Comparison of ENCODE assay signal across 2 cellular contexts in the genomic region with DNA sequence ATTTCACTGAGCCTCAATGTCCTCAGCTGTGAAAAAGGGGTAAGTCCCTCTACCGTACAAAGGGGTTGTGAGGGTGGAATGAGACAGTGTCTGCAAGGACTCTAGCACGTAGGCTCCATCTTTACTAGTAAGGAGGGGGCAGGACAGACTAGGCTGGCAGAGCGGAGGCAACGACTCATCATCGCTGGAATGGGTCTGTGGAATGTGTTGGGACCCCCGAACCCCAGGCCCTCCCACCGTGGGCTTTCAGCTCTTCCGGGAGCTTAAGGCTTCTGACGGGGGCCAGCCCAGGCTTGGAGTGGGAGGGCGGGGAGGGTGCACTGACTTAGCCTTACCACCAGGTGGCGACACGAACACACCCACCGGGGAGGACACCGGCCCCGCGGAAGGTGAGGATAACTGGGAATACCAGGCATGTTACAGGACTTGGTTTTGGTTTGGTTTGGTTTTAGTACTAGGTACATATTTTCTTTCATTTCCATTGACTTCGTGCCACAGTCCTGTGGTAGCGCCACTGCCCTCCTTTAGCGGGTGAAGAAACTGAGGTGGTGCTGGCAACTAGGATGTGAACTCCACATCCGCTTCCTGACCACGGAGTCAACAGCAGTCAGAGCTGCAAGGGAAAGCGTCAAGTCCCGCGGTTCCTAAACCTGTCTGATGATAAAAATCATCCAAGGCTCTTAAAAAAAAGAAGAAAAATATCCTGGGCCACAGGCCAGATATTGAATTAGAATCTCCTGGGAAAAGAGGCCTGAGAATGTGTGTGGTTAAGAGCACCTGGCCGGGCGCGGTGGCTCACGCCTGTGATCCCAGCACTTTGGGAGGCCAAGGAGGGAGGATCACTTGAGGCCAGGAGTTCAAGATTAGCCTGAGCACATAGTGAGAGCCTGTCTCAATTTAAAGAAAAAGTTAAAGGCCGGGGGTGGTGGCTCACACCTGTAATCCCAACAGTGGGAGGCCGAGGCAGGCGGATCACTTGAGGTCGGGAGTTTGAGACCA.
TF ChIP-seq lines count a peak whose summit lies in the region.

No MANE protein-coding gene starts in this region.

TF ChIP-seq in GM12891, 5 proteins besides CTCF, POLR2A, EP300 and RAD21:
- TF ChIP-seq TAF1 (IDR thresholded peaks at IDR 0.05; ENCODE audit: low read depth, low read length), result no peak
- peak; percentile 30; the same call in 1 of the 2 replicates for TF ChIP-seq POU2F2 (IDR thresholded peaks at IDR 0.05; ENCODE audit: low read depth, low read length)
- no peak for TF ChIP-seq PAX5 (IDR thresholded peaks at IDR 0.05; ENCODE audit: insufficient read depth, low read length, severe bottlenecking)
- TF ChIP-seq SPI1 (IDR thresholded peaks at IDR 0.05; ENCODE audit: low read depth, low read length), result no peak
- no peak for TF ChIP-seq POLR2AphosphoS5 (IDR thresholded peaks at IDR 0.05; ENCODE audit: low read depth, low read length)

TF ChIP-seq in K562, 482 proteins besides CTCF, POLR2A, EP300 and RAD21 (continues in another document):
- no peak for TF ChIP-seq ZNF707 (CRISPR knock-in tag; conservative IDR thresholded peaks at IDR 0.05)
- TF ChIP-seq, protein P1, sequence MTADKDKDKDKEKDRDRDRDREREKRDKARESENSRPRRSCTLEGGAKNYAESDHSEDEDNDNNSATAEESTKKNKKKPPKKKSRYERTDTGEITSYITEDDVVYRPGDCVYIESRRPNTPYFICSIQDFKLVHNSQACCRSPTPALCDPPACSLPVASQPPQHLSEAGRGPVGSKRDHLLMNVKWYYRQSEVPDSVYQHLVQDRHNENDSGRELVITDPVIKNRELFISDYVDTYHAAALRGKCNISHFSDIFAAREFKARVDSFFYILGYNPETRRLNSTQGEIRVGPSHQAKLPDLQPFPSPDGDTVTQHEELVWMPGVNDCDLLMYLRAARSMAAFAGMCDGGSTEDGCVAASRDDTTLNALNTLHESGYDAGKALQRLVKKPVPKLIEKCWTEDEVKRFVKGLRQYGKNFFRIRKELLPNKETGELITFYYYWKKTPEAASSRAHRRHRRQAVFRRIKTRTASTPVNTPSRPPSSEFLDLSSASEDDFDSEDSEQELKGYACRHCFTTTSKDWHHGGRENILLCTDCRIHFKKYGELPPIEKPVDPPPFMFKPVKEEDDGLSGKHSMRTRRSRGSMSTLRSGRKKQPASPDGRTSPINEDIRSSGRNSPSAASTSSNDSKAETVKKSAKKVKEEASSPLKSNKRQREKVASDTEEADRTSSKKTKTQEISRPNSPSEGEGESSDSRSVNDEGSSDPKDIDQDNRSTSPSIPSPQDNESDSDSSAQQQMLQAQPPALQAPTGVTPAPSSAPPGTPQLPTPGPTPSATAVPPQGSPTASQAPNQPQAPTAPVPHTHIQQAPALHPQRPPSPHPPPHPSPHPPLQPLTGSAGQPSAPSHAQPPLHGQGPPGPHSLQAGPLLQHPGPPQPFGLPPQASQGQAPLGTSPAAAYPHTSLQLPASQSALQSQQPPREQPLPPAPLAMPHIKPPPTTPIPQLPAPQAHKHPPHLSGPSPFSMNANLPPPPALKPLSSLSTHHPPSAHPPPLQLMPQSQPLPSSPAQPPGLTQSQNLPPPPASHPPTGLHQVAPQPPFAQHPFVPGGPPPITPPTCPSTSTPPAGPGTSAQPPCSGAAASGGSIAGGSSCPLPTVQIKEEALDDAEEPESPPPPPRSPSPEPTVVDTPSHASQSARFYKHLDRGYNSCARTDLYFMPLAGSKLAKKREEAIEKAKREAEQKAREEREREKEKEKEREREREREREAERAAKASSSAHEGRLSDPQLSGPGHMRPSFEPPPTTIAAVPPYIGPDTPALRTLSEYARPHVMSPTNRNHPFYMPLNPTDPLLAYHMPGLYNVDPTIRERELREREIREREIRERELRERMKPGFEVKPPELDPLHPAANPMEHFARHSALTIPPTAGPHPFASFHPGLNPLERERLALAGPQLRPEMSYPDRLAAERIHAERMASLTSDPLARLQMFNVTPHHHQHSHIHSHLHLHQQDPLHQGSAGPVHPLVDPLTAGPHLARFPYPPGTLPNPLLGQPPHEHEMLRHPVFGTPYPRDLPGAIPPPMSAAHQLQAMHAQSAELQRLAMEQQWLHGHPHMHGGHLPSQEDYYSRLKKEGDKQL (CRISPR knock-in tag; IDR thresholded peaks at IDR 0.05; ENCODE audit: borderline replicate concordance), result no peak
- TF ChIP-seq ZNF263 (CRISPR knock-in tag; IDR thresholded peaks at IDR 0.05; ENCODE audit: borderline replicate concordance), result no peak
- TF ChIP-seq, protein P2, sequence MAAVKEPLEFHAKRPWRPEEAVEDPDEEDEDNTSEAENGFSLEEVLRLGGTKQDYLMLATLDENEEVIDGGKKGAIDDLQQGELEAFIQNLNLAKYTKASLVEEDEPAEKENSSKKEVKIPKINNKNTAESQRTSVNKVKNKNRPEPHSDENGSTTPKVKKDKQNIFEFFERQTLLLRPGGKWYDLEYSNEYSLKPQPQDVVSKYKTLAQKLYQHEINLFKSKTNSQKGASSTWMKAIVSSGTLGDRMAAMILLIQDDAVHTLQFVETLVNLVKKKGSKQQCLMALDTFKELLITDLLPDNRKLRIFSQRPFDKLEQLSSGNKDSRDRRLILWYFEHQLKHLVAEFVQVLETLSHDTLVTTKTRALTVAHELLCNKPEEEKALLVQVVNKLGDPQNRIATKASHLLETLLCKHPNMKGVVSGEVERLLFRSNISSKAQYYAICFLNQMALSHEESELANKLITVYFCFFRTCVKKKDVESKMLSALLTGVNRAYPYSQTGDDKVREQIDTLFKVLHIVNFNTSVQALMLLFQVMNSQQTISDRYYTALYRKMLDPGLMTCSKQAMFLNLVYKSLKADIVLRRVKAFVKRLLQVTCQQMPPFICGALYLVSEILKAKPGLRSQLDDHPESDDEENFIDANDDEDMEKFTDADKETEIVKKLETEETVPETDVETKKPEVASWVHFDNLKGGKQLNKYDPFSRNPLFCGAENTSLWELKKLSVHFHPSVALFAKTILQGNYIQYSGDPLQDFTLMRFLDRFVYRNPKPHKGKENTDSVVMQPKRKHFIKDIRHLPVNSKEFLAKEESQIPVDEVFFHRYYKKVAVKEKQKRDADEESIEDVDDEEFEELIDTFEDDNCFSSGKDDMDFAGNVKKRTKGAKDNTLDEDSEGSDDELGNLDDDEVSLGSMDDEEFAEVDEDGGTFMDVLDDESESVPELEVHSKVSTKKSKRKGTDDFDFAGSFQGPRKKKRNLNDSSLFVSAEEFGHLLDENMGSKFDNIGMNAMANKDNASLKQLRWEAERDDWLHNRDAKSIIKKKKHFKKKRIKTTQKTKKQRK (IDR thresholded peaks at IDR 0.05; ENCODE audit: borderline replicate concordance, low read depth, low read length), result no peak
- TF ChIP-seq NR4A1 (CRISPR knock-in tag; IDR thresholded peaks at IDR 0.05), result no peak
- no peak for TF ChIP-seq NR4A1 (tag; IDR thresholded peaks at IDR 0.05)
- TF ChIP-seq KDM5B (IDR thresholded peaks at IDR 0.05; ENCODE audit: insufficient replicate concordance, low read depth, low read length), result no peak
- TF ChIP-seq TARDBP (IDR thresholded peaks at IDR 0.05), result no peak
- TF ChIP-seq CEBPB (tag; IDR thresholded peaks at IDR 0.05), result no peak
- TF ChIP-seq ZC3H11A (IDR thresholded peaks at IDR 0.05; ENCODE audit: low read depth, low read length), result no peak
- no peak for TF ChIP-seq SNAPC5 (CRISPR knock-in tag; IDR thresholded peaks at IDR 0.05)
- peak; percentile 54 to 82 for TF ChIP-seq MAZ (CRISPR knock-in tag; conservative IDR thresholded peaks at IDR 0.05 in 1 of 2, IDR thresholded peaks at IDR 0.05 in 1 of 2)
- TF ChIP-seq, protein P3, sequence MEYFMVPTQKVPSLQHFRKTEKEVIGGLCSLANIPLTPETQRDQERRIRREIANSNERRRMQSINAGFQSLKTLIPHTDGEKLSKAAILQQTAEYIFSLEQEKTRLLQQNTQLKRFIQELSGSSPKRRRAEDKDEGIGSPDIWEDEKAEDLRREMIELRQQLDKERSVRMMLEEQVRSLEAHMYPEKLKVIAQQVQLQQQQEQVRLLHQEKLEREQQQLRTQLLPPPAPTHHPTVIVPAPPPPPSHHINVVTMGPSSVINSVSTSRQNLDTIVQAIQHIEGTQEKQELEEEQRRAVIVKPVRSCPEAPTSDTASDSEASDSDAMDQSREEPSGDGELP (CRISPR knock-in tag; IDR thresholded peaks at IDR 0.05; ENCODE audit: borderline replicate concordance), result 0 out of 2 replicates have a peak, but pooled peaks have one; percentile 30
- TF ChIP-seq, protein P4, sequence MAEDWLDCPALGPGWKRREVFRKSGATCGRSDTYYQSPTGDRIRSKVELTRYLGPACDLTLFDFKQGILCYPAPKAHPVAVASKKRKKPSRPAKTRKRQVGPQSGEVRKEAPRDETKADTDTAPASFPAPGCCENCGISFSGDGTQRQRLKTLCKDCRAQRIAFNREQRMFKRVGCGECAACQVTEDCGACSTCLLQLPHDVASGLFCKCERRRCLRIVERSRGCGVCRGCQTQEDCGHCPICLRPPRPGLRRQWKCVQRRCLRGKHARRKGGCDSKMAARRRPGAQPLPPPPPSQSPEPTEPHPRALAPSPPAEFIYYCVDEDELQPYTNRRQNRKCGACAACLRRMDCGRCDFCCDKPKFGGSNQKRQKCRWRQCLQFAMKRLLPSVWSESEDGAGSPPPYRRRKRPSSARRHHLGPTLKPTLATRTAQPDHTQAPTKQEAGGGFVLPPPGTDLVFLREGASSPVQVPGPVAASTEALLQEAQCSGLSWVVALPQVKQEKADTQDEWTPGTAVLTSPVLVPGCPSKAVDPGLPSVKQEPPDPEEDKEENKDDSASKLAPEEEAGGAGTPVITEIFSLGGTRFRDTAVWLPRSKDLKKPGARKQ (CRISPR knock-in tag; IDR thresholded peaks at IDR 0.05), result 0 out of 2 replicates have a peak, but pooled peaks have one; percentile 40
- TF ChIP-seq THRAP3 (IDR thresholded peaks at IDR 0.05; ENCODE audit: borderline replicate concordance), result no peak
- no peak for TF ChIP-seq HDAC8 (tag; IDR thresholded peaks at IDR 0.05)
- TF ChIP-seq ARID2 (IDR thresholded peaks at IDR 0.05), result peak; percentile 35; the same call in 1 of the 2 replicates
- TF ChIP-seq FOXO4 (CRISPR knock-in tag; IDR thresholded peaks at IDR 0.05), result no peak
- TF ChIP-seq HBP1 (CRISPR knock-in tag; IDR thresholded peaks at IDR 0.05), result no peak
- TF ChIP-seq, protein P5, sequence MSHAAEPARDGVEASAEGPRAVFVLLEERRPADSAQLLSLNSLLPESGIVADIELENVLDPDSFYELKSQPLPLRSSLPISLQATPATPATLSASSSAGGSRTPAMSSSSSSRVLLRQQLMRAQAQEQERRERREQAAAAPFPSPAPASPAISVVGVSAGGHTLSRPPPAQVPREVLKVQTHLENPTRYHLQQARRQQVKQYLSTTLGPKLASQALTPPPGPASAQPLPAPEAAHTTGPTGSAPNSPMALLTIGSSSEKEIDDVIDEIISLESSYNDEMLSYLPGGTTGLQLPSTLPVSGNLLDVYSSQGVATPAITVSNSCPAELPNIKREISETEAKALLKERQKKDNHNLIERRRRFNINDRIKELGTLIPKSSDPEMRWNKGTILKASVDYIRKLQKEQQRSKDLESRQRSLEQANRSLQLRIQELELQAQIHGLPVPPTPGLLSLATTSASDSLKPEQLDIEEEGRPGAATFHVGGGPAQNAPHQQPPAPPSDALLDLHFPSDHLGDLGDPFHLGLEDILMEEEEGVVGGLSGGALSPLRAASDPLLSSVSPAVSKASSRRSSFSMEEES (CRISPR knock-in tag; IDR thresholded peaks at IDR 0.05), result no peak
- TF ChIP-seq TSC22D4 (tag; IDR thresholded peaks at IDR 0.05), result no peak
- TF ChIP-seq NCOA2 (IDR thresholded peaks at IDR 0.05; ENCODE audit: partially characterized antibody in 2 of 2), result no peak
- no peak for TF ChIP-seq RAD51 (IDR thresholded peaks at IDR 0.05; ENCODE audit: borderline replicate concordance, low read depth)
- TF ChIP-seq, protein P6, sequence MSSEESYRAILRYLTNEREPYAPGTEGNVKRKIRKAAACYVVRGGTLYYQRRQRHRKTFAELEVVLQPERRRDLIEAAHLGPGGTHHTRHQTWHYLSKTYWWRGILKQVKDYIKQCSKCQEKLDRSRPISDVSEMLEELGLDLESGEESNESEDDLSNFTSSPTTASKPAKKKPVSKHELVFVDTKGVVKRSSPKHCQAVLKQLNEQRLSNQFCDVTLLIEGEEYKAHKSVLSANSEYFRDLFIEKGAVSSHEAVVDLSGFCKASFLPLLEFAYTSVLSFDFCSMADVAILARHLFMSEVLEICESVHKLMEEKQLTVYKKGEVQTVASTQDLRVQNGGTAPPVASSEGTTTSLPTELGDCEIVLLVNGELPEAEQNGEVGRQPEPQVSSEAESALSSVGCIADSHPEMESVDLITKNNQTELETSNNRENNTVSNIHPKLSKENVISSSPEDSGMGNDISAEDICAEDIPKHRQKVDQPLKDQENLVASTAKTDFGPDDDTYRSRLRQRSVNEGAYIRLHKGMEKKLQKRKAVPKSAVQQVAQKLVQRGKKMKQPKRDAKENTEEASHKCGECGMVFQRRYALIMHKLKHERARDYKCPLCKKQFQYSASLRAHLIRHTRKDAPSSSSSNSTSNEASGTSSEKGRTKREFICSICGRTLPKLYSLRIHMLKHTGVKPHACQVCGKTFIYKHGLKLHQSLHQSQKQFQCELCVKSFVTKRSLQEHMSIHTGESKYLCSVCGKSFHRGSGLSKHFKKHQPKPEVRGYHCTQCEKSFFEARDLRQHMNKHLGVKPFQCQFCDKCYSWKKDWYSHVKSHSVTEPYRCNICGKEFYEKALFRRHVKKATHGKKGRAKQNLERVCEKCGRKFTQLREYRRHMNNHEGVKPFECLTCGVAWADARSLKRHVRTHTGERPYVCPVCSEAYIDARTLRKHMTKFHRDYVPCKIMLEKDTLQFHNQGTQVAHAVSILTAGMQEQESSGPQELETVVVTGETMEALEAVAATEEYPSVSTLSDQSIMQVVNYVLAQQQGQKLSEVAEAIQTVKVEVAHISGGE (CRISPR knock-in tag; IDR thresholded peaks at IDR 0.05), result no peak
- TF ChIP-seq TCF3 (CRISPR knock-in tag; IDR thresholded peaks at IDR 0.05), result no peak; the same call in 1 of the 2 replicates
- TF ChIP-seq NCOA1 (IDR thresholded peaks at IDR 0.05; ENCODE audit: low read depth), result peak; percentile 21; the same call in 1 of the 2 replicates
- no peak for TF ChIP-seq SRF (CRISPR knock-in tag; IDR thresholded peaks at IDR 0.05)
- no peak for TF ChIP-seq ZNF354B (CRISPR knock-in tag; IDR thresholded peaks at IDR 0.05)
- TF ChIP-seq ETV1 (tag; conservative IDR thresholded peaks at IDR 0.05; ENCODE audit: low read depth), result no peak
